ENCODE assay signal across 11 cellular contexts in genomic region chr10:34651381-34651780, GRCh38.
"Had no signal": no experiment of that assay in that cellular context is flagged by ENCODE, and none has a peak within 500 bp of the region (broad histone marks: within the 10 kb centered on the region; RNA-seq: fewer than 3 reads in every experiment).

No MANE protein-coding gene starts in this region.

- H3K4me3 ChIP-seq: prostate gland, testis had no signal

- H3K4me3 Mint-ChIP-seq: activated B cell treated with CpG ODN at 0.5 μM for 24 hours; activated CD4-positive, alpha-beta T cell treated with anti-CD3 and anti-CD28 coated beads, Interleukin-2, amount 10 ng/mL, durations not matched to agents 7 days and 5 days; central memory CD8-positive, alpha-beta T cell; stimulated activated naive CD8-positive, alpha-beta T cell treated with anti-CD3 and anti-CD28 coated beads, Interleukin-15, amount 100 ng/mL, for 72 hours; T-helper 1 cell treated with Interleukin-12 subunit alpha and Interleukin-12 subunit beta and Interleukin-4 antibody, amounts not matched to agents 30 μg/mL and 1 μg/mL, for 36 hours had no signal

- DNase-seq: activated B cell treated with CpG ODN at 0.5 μM for 24 hours; activated CD4-positive, alpha-beta T cell treated with anti-CD3 and anti-CD28 coated beads, Interleukin-2, amount 10 ng/mL, durations not matched to agents 7 days and 5 days; activated CD8-positive, alpha-beta memory T cell treated with anti-CD3 and anti-CD28 coated beads for 24 hours; activated naive CD4-positive, alpha-beta T cell treated with Interleukin-2 at 50 U/mL for 16 hours; stimulated activated CD4-positive, alpha-beta T cell treated with anti-CD3 and anti-CD28 coated beads, Interleukin-4, amount 100 ng/mL, for 1 hour; stimulated activated CD8-positive, alpha-beta memory T cell treated with anti-CD3 and anti-CD28 coated beads, Interleukin-4, amount 100 ng/mL, for 48 hours; stimulated activated naive CD8-positive, alpha-beta T cell treated with anti-CD3 and anti-CD28 coated beads, Interleukin-15, amount 100 ng/mL, for 72 hours; testis had no signal

- H3K27ac Mint-ChIP-seq: activated B cell treated with CpG ODN at 0.5 μM for 24 hours; activated CD4-positive, alpha-beta T cell treated with anti-CD3 and anti-CD28 coated beads, Interleukin-2, amount 10 ng/mL, durations not matched to agents 7 days and 5 days; stimulated activated naive CD8-positive, alpha-beta T cell treated with anti-CD3 and anti-CD28 coated beads, Interleukin-15, amount 100 ng/mL, for 72 hours; T-helper 1 cell treated with Interleukin-12 subunit alpha and Interleukin-12 subunit beta and Interleukin-4 antibody, amounts not matched to agents 30 μg/mL and 1 μg/mL, for 36 hours had no signal

- H3K4me1 ChIP-seq: prostate gland, testis had no signal

- H3K27ac ChIP-seq: prostate gland, testis had no signal

- H3K9me3 Mint-ChIP-seq: activated B cell treated with CpG ODN at 0.5 μM for 24 hours; activated CD4-positive, alpha-beta T cell treated with anti-CD3 and anti-CD28 coated beads, Interleukin-2, amount 10 ng/mL, durations not matched to agents 7 days and 5 days; central memory CD8-positive, alpha-beta T cell; stimulated activated naive CD8-positive, alpha-beta T cell treated with anti-CD3 and anti-CD28 coated beads, Interleukin-15, amount 100 ng/mL, for 72 hours; T-helper 1 cell treated with Interleukin-12 subunit alpha and Interleukin-12 subunit beta and Interleukin-4 antibody, amounts not matched to agents 30 μg/mL and 1 μg/mL, for 36 hours had no signal

- H3K4me1 Mint-ChIP-seq: activated B cell treated with CpG ODN at 0.5 μM for 24 hours; activated CD4-positive, alpha-beta T cell treated with anti-CD3 and anti-CD28 coated beads, Interleukin-2, amount 10 ng/mL, durations not matched to agents 7 days and 5 days; central memory CD8-positive, alpha-beta T cell; stimulated activated naive CD8-positive, alpha-beta T cell treated with anti-CD3 and anti-CD28 coated beads, Interleukin-15, amount 100 ng/mL, for 72 hours had no signal

- H3K27me3 ChIP-seq: testis had no signal

- H3K36me3 ChIP-seq: prostate gland had no signal

- H3K9me3 ChIP-seq: prostate gland, testis had no signal
